ENCODE assay signal across 13 cellular contexts in genomic region chr17:80845863-80846671, GRCh38.
DNase-seq lines count a peak whose midpoint lies in the region; ATAC-seq and TF ChIP-seq lines count a peak whose summit lies in the region.
"Had no signal": no experiment of that assay in that cellular context is flagged by ENCODE, and none has a peak within 500 bp of the region (broad histone marks: within the 10 kb centered on the region; RNA-seq: fewer than 3 reads in every experiment).

No MANE protein-coding gene starts in this region.

- H3K27ac ChIP-seq in BLaER1 (peak overlapping the region; percentile 69), gastroesophageal sphincter (no peak overlapping the region)

- H3K36me3 Mint-ChIP-seq in activated naive CD4-positive, alpha-beta T cell treated with anti-CD3 and anti-CD28 coated beads, Interleukin-2, amount 50 U/mL, for 72 hours = peaks cover 25 to 31% of the 10 kb centered on the region in 2 donors
- H3K36me3 Mint-ChIP-seq in naive B cell = peaks cover 0 to 7% of the 10 kb centered on the region in 2 donors

- H3K36me3 ChIP-seq in BLaER1 (peaks cover 34% of the 10 kb centered on the region), gastroesophageal sphincter (peaks cover 0 to 59% of the 10 kb centered on the region in 2 donors)

- peak overlapping the region; percentile 81 to 87 for H3K27ac Mint-ChIP-seq in activated naive CD4-positive, alpha-beta T cell treated with anti-CD3 and anti-CD28 coated beads, Interleukin-2, amount 50 U/mL, for 72 hours
- H3K27ac Mint-ChIP-seq in naive B cell = peak overlapping the region in 3 of 6 donors; percentile 81 to 89 (median 84)

- H3K9me3 ChIP-seq in BLaER1 (peaks cover 5% of the 10 kb centered on the region; the same call in 1 of the 2 replicates), gastroesophageal sphincter (no peaks in the 10 kb centered on the region)
- H3K9me3 ChIP-seq: Caco-2 had no signal

- 86 to 87% methylated on average over 13 to 14 of the region's 36 CpGs for WGBS in gastroesophageal sphincter (ENCODE audit: low coverage in 1 of 2), 2 donors

- H3K4me1 ChIP-seq in BLaER1 (peaks cover 63% of the 10 kb centered on the region), gastroesophageal sphincter (no peaks in the 10 kb centered on the region)
- H3K4me1 ChIP-seq: Caco-2 had no signal

- H3K4me2 ChIP-seq in BLaER1 = peak overlapping the region; percentile 96

- no peaks in the 10 kb centered on the region for H3K9me3 Mint-ChIP-seq in activated naive CD4-positive, alpha-beta T cell treated with anti-CD3 and anti-CD28 coated beads, Interleukin-2, amount 50 U/mL, for 72 hours
- H3K9me3 Mint-ChIP-seq in naive B cell = no peaks in the 10 kb centered on the region

- H3K4me3 Mint-ChIP-seq in naive B cell = peak overlapping the region in 7 of 8 donors; percentile 36 to 90 (median 74)

- no peak for TF ChIP-seq POLR2A in gastroesophageal sphincter (IDR thresholded peaks at IDR 0.05)

- H3K9ac ChIP-seq in BLaER1 = 0 out of 2 replicates have a peak overlapping the region, but pooled peaks have one; percentile 8

- H3K4me3 ChIP-seq in BLaER1 (peak overlapping the region; percentile 11), GM12865 (ENCODE audit: low read depth, low read length) (no peak overlapping the region), gastroesophageal sphincter (no peak overlapping the region)

- no peak for ATAC-seq in activated naive CD4-positive, alpha-beta T cell treated with anti-CD3 and anti-CD28 coated beads, Interleukin-2, amount 50 U/mL, for 72 hours
- ATAC-seq in naive B cell (ENCODE audit: low read depth in 2 of 2) (peak; percentile 39 to 63), HG03442 (IDR thresholded peaks at IDR 0.05; ENCODE audit: unreplicated experiment) (no peak), gastroesophageal sphincter (no peak)

- peaks cover 14% of the 10 kb centered on the region for H3K27me3 ChIP-seq in BLaER1
- no peaks in the 10 kb centered on the region for H3K27me3 ChIP-seq in gastroesophageal sphincter

- no peak for TF ChIP-seq EP300 in gastroesophageal sphincter (IDR thresholded peaks at IDR 0.05)

- H4K20me1 ChIP-seq in BLaER1 = peaks cover 80% of the 10 kb centered on the region

- H3K4me1 Mint-ChIP-seq in naive B cell = peaks cover 30 to 37% (median 34%) of the 10 kb centered on the region in 3 donors

- peak; percentile 84 for DNase-seq in GM12865 (ENCODE audit: low read depth)
- DNase-seq in activated naive CD4-positive, alpha-beta T cell treated with anti-CD3 and anti-CD28 coated beads, Interleukin-2, amount 50 U/mL, for 72 hours (ENCODE audit: low spot score in 2 of 2) = no peak
- DNase-seq in naive B cell = peak; percentile 36
- no peak for DNase-seq in HCEC 1CT
- no peak for DNase-seq in foreskin melanocyte
- DNase-seq: Caco-2; NCI-H187; OCI-M1; stimulated activated CD4-positive, alpha-beta T cell treated with anti-CD3 and anti-CD28 coated beads, Interleukin-15, amount 100 ng/mL, for 24 hours; stimulated activated naive CD4-positive, alpha-beta T cell treated with Interleukin-2 at 50 U/mL for 16 hours had no signal

- TF ChIP-seq CTCF in GM12865 (IDR thresholded peaks at IDR 0.05; ENCODE audit: insufficient read depth, low read depth, low read length, missing control alignments) = peak; percentile 57
- TF ChIP-seq CTCF in gastroesophageal sphincter (IDR thresholded peaks at IDR 0.05) = no peak

- no peaks in the 10 kb centered on the region for H3K27me3 Mint-ChIP-seq in naive B cell

Comparison
In these comparisons a context has a peak if more than half of its experiments do, and no peak if none do; other contexts are left out.
1. DNase-seq: peak in GM12865 (single experiment) and naive B cell (single experiment); none in activated naive CD4-positive, alpha-beta T cell treated with anti-CD3 and anti-CD28 coated beads, Interleukin-2, amount 50 U/mL, for 72 hours (0 of 2), HCEC 1CT (single experiment) and foreskin melanocyte (single experiment).
2. ATAC-seq: peak in naive B cell (2 of 2); none in activated naive CD4-positive, alpha-beta T cell treated with anti-CD3 and anti-CD28 coated beads, Interleukin-2, amount 50 U/mL, for 72 hours (0 of 2), HG03442 (single experiment) and gastroesophageal sphincter (single experiment).